Comparison of ENCODE assay signal across 33 cellular contexts in the genomic region with DNA sequence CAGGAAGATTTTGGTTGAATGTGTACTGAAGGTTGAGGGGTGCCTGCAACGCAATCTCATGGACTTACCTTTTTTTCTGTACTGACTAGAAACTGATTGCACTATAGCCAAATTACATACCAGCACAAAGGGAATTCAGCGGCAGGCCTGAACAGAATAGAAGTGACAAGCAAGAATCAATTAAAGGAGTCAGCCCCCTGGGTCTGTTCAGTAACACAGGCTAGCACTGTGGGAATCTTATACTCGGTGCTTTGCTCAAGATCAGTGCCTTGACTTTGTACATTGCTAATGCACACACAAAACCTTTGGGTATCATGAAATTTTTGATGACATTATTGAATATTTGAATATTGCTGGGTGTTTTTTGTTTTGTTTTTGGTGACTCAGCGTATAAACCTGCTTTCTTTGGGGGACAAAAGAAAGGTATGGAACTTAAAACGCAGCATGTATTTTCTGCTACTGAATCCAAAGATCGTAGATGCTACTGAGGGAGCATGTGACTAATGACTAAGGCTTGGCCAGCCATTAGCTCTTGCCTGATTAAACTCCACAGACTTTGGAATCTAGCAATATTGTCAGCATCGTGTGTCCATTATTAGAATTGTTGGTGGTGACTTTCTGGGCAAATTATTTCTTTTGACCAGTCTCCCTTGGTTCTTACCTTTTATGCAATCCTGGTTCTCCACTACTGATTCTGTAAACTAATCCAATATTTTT.
DNase-seq lines count a peak whose midpoint lies in the region; ATAC-seq, FAIRE-seq and TF ChIP-seq lines count a peak whose summit lies in the region.
"Had no signal": no experiment of that assay in that cellular context is flagged by ENCODE, and none has a peak within 500 bp of the region (broad histone marks: within the 10 kb centered on the region; RNA-seq: fewer than 3 reads in every experiment).

No MANE protein-coding gene starts in this region.

- intact Hi-C loops in Right ventricle myocardium superior (cut with DNase I): loop anchor here (10.0 kb wide), 1 partner anchor 449 kb away; no protein-coding TSS in a partner anchor

- H3K4me1 ChIP-seq in cardiac muscle cell (ENCODE audit: low read depth): peaks cover 16% of the 10 kb centered on the region
- peaks cover 12% of the 10 kb centered on the region for H3K4me1 ChIP-seq in iPS-15b (ENCODE audit: control insufficient read depth, insufficient read depth, low read length)
- peaks cover 2 to 4% of the 10 kb centered on the region in 2 donors for H3K4me1 ChIP-seq in small intestine (ENCODE audit: control insufficient read depth in 2 of 2, insufficient read depth in 1 of 2, low read depth in 1 of 2, low read length in 1 of 2)

- H3K9me3 ChIP-seq in cardiac muscle cell (ENCODE audit: low read depth) (no peaks in the 10 kb centered on the region), iPS-15b (ENCODE audit: control insufficient read depth, insufficient read depth, low read length) (no peaks in the 10 kb centered on the region), small intestine (ENCODE audit: control insufficient read depth, low read depth) (no peaks in the 10 kb centered on the region)
- H3K9me3 ChIP-seq: adrenal gland had no signal

- peak overlapping the region; percentile 22 for H3K27ac ChIP-seq in cardiac muscle cell
- H3K27ac ChIP-seq in small intestine (ENCODE audit: low read depth in 1 of 2, low read length in 1 of 2): no peak overlapping the region
- H3K27ac ChIP-seq in caudate nucleus (ENCODE audit: low read depth, low read length): no peak overlapping the region
- H3K27ac ChIP-seq: adrenal gland, coronary artery, PC-9, right atrium auricular region, VCaP had no signal

- ATAC-seq in Right ventricle myocardium superior (ENCODE audit: poor library complexity): no peak
- no peak for ATAC-seq in HG03469 (IDR thresholded peaks at IDR 0.05; ENCODE audit: unreplicated experiment)
- ATAC-seq: esophagus mucosa; left colon; stimulated activated memory B cell treated with anti-CD40 and anti-IgM and Interleukin-4, amounts not matched to agents 10 μg/mL and 1 μg/mL and 100 μg/mL, for 72 hours had no signal

- WGBS in small intestine, 3 donors: 56 to 82% (median 62%) methylated on average over 7 of the region's 7 CpGs

- H3K27me3 ChIP-seq in cardiac muscle cell: no peaks in the 10 kb centered on the region
- H3K27me3 ChIP-seq in iPS-15b (ENCODE audit: control insufficient read depth, insufficient read depth, low read length): no peaks in the 10 kb centered on the region
- no peaks in the 10 kb centered on the region for H3K27me3 ChIP-seq in small intestine (ENCODE audit: control insufficient read depth in 2 of 2, insufficient read depth in 2 of 2, low read length in 2 of 2)
- H3K27me3 ChIP-seq: adrenal gland, right atrium auricular region had no signal

- no peak for FAIRE-seq in small intestine (lab: Jason Lieb, UNC)
- FAIRE-seq: bronchial epithelial cell had no signal

- H3K4me3 ChIP-seq in cardiac muscle cell (no peak overlapping the region), iPS-15b (ENCODE audit: low read depth, low read length) (no peak overlapping the region), small intestine (ENCODE audit: low read depth in 1 of 2, low read length in 2 of 2) (no peak overlapping the region)
- H3K4me3 ChIP-seq: adrenal gland, coronary artery, PC-9, right atrium auricular region had no signal

- DNase-seq in cardiac muscle cell (ENCODE audit: low read depth in 1 of 2, low spot score in 1 of 2) (no peak), Right ventricle myocardium superior (no peak), RPMI7951 (ENCODE audit: low read depth) (peak; percentile 18), small intestine (peak; percentile 76), AG08395 (ENCODE audit: low spot score) (no peak), caudate nucleus (lab: John Stamatoyannopoulos, UW) (no peak)
- DNase-seq: ACHN; activated CD4-positive, alpha-beta T cell treated with anti-CD3 and anti-CD28 coated beads, Interleukin-2, amount 10 ng/mL, durations not matched to agents 7 days and 5 days; activated naive CD4-positive, alpha-beta T cell; activated T-cell treated with anti-CD3 and anti-CD28 coated beads, Interleukin-2, amount 50 U/mL, for 48 hours; adrenal gland; DMS53; foreskin fibroblast; GDM1; left colon; mesenchymal stem cell; MV-4-11; NCI-H146; NCI-H510A treated with DMSO at 0.1 percent for 48 hours; NK-92 treated with Interleukin-12 subunit alpha and Interleukin-12 subunit beta, amount 100 ng/mL, for 24 hours; occipital lobe; PC-9; SHP77; stimulated activated CD4-positive, alpha-beta T cell treated with anti-CD3 and anti-CD28 coated beads, Interleukin-4, amount 100 ng/mL, for 24 hours; substantia nigra had no signal

- H3K9ac ChIP-seq in iPS-15b (ENCODE audit: low read depth, low read length): peak overlapping the region; percentile 4

- H3K36me3 ChIP-seq in cardiac muscle cell: no peaks in the 10 kb centered on the region
- no peaks in the 10 kb centered on the region for H3K36me3 ChIP-seq in iPS-15b (ENCODE audit: control insufficient read depth, insufficient read depth, low read length)
- H3K36me3 ChIP-seq in small intestine (ENCODE audit: control insufficient read depth in 2 of 2, insufficient read depth in 2 of 2, low read length in 2 of 2): no peaks in the 10 kb centered on the region
- H3K36me3 ChIP-seq: adrenal gland, right atrium auricular region had no signal

- TF ChIP-seq CTCF in cardiac muscle cell (IDR thresholded peaks at IDR 0.05; ENCODE audit: low read depth, low read length): no peak

Comparison
In these comparisons a context has a peak if more than half of its experiments do, and no peak if none do; other contexts are left out.
1. DNase-seq: peak in RPMI7951 (single experiment) and small intestine (single experiment); none in cardiac muscle cell (0 of 2), Right ventricle myocardium superior (single experiment), AG08395 (single experiment) and caudate nucleus (0 of 61).